ENCODE assay signal across 7 cellular contexts in the genomic region with DNA sequence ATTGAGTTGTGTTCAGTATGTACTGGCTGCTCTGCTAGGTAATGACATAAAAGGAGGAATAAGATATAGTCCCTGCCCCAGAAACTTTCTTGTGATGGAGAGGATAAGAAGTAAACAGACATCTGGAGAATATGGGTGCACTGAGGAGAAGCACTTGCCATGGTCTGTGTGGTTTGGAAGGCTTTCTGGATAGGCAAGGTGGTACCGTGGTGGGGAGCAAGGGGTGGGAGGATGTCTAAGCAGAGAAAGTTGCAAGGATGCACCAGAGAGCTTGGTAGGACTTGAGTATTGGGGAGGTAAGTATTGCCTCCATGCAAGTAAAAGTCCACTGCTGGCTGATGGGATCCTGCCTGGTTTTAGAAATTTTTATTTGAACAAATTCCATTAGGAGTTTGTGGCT. TPM values are rescaled to one million over a fixed set of nuclear protein-coding genes. Genes with fewer than 3 reads are reported as not detected.
"Had no signal": no experiment of that assay in that cellular context is flagged by ENCODE, and none has a peak within 500 bp of the region (broad histone marks: within the 10 kb centered on the region; RNA-seq: fewer than 3 reads in every experiment).

No MANE protein-coding gene starts in this region.

- DNase-seq: GM23248, HFFc6, IMR-90 had no signal

- H3K27ac ChIP-seq: GM23248 had no signal

- ATAC-seq: HCT116, K562 had no signal

- H3K4me1 ChIP-seq: HAP-1 had no signal

- H3K4me3 ChIP-seq: GM23248, HAP-1, K562 had no signal

- H3K9ac ChIP-seq: GM23248 had no signal

- H3K9me3 ChIP-seq: HAP-1 had no signal

- H3K36me3 ChIP-seq: HAP-1 had no signal

RNA-seq across cellular contexts. Expression of a gene that starts 53.5 kb away (rescaled TPM):
- total RNA-seq: GM23248, HT-29 had no signal
- polyA plus RNA-seq: GM23248 had no signal
